1 cellular context compared by ENCODE assay signal in the genomic region with DNA sequence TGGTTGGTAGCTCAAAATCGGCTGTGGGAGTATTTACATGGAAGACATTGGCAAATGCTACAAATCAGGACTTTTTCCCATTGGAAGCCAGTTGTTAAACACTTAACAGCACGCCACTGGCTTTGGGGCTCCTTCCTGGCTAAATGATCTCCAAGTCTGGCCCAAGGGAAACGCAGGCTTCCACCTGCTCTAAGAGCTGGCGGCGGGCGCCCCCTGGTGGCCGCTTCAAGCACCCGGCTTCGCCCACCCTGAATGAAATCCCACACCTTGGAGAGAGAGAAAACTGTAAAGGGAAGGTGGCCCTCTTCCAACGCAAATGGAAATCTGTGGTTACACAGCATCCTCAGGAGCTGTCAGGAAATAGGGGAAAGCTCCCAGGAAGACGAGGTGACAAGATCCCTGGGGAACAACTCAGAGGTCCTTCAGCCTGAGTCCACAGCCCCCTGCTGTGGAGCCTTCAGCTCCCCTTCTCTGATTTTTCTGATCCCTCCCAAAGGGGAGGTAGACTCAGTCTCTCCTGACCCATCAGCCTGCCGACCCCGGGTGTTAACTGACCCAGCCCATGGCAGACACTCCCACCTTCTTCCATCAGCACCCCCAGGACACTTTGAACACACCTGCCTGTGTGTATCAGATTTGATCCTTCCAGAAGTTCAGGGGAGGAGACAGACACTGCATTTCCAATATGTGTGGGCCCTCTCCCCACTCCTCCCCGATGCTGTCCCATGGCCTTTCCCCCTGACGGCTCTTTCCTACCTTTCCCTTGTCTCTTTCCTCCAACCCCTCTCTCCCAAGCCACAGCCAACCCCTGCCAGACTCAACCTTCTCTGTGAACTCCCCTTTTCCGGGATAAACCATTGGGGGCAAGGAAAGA.
A peak's percentile ranks its signal among the peaks of the same experiment; 100 is the strongest.
TF ChIP-seq lines count a peak whose summit lies in the region.

No MANE protein-coding gene starts in this region.

TF ChIP-seq in SK-N-SH, 30 proteins besides CTCF, POLR2A, EP300 and RAD21 (continued from another document):
- TF ChIP-seq, protein P1, sequence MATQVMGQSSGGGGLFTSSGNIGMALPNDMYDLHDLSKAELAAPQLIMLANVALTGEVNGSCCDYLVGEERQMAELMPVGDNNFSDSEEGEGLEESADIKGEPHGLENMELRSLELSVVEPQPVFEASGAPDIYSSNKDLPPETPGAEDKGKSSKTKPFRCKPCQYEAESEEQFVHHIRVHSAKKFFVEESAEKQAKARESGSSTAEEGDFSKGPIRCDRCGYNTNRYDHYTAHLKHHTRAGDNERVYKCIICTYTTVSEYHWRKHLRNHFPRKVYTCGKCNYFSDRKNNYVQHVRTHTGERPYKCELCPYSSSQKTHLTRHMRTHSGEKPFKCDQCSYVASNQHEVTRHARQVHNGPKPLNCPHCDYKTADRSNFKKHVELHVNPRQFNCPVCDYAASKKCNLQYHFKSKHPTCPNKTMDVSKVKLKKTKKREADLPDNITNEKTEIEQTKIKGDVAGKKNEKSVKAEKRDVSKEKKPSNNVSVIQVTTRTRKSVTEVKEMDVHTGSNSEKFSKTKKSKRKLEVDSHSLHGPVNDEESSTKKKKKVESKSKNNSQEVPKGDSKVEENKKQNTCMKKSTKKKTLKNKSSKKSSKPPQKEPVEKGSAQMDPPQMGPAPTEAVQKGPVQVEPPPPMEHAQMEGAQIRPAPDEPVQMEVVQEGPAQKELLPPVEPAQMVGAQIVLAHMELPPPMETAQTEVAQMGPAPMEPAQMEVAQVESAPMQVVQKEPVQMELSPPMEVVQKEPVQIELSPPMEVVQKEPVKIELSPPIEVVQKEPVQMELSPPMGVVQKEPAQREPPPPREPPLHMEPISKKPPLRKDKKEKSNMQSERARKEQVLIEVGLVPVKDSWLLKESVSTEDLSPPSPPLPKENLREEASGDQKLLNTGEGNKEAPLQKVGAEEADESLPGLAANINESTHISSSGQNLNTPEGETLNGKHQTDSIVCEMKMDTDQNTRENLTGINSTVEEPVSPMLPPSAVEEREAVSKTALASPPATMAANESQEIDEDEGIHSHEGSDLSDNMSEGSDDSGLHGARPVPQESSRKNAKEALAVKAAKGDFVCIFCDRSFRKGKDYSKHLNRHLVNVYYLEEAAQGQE (IDR thresholded peaks at IDR 0.05; ENCODE audit: low read depth, low read length) = peak; percentile 11; the same call in 1 of the 2 replicates
- TF ChIP-seq, protein P2, sequence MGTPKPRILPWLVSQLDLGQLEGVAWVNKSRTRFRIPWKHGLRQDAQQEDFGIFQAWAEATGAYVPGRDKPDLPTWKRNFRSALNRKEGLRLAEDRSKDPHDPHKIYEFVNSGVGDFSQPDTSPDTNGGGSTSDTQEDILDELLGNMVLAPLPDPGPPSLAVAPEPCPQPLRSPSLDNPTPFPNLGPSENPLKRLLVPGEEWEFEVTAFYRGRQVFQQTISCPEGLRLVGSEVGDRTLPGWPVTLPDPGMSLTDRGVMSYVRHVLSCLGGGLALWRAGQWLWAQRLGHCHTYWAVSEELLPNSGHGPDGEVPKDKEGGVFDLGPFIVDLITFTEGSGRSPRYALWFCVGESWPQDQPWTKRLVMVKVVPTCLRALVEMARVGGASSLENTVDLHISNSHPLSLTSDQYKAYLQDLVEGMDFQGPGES (IDR thresholded peaks at IDR 0.05; ENCODE audit: low read depth, low read length) = no peak
- TF ChIP-seq TEAD4 (IDR thresholded peaks at IDR 0.05; ENCODE audit: borderline replicate concordance, insufficient read depth) (no peak), JUND (IDR thresholded peaks at IDR 0.05) (no peak), NRF1 (IDR thresholded peaks at IDR 0.05; ENCODE audit: low read depth, low read length) (0 out of 2 replicates have a peak, but pooled peaks have one; percentile 8), SIN3A (IDR thresholded peaks at IDR 0.05; ENCODE audit: borderline replicate concordance, low read depth, low read length) (no peak), NFIC (IDR thresholded peaks at IDR 0.05; ENCODE audit: borderline replicate concordance) (no peak), TCF12 (IDR thresholded peaks at IDR 0.05) (no peak), TAF1 (IDR thresholded peaks at IDR 0.05; ENCODE audit: borderline replicate concordance, low read depth, low read length) (no peak), MEF2A (IDR thresholded peaks at IDR 0.05; ENCODE audit: borderline replicate concordance, low read depth) (no peak), FOXJ3 (CRISPR knock-in tag; IDR thresholded peaks at IDR 0.05) (no peak), RCOR1 (IDR thresholded peaks at IDR 0.05; ENCODE audit: low read length) (no peak), ELF1 (IDR thresholded peaks at IDR 0.05) (no peak), FOXM1 (IDR thresholded peaks at IDR 0.05; ENCODE audit: low read depth) (no peak), GATA2 (CRISPR knock-in tag; IDR thresholded peaks at IDR 0.05) (no peak), CHD2 (IDR thresholded peaks at IDR 0.05; ENCODE audit: low read length, partially characterized antibody) (peak; percentile 19), RXRA (IDR thresholded peaks at IDR 0.05; ENCODE audit: borderline replicate concordance, low read depth) (no peak)
- TF ChIP-seq, protein P3, sequence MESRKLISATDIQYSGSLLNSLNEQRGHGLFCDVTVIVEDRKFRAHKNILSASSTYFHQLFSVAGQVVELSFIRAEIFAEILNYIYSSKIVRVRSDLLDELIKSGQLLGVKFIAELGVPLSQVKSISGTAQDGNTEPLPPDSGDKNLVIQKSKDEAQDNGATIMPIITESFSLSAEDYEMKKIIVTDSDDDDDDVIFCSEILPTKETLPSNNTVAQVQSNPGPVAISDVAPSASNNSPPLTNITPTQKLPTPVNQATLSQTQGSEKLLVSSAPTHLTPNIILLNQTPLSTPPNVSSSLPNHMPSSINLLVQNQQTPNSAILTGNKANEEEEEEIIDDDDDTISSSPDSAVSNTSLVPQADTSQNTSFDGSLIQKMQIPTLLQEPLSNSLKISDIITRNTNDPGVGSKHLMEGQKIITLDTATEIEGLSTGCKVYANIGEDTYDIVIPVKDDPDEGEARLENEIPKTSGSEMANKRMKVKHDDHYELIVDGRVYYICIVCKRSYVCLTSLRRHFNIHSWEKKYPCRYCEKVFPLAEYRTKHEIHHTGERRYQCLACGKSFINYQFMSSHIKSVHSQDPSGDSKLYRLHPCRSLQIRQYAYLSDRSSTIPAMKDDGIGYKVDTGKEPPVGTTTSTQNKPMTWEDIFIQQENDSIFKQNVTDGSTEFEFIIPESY (IDR thresholded peaks at IDR 0.05; ENCODE audit: borderline replicate concordance, low read depth) = no peak
- TF ChIP-seq, protein P4, sequence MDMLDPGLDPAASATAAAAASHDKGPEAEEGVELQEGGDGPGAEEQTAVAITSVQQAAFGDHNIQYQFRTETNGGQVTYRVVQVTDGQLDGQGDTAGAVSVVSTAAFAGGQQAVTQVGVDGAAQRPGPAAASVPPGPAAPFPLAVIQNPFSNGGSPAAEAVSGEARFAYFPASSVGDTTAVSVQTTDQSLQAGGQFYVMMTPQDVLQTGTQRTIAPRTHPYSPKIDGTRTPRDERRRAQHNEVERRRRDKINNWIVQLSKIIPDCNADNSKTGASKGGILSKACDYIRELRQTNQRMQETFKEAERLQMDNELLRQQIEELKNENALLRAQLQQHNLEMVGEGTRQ (IDR thresholded peaks at IDR 0.05; ENCODE audit: borderline replicate concordance, low read depth, low read length) = no peak
